17 cellular contexts compared by ENCODE assay signal in the genomic region with DNA sequence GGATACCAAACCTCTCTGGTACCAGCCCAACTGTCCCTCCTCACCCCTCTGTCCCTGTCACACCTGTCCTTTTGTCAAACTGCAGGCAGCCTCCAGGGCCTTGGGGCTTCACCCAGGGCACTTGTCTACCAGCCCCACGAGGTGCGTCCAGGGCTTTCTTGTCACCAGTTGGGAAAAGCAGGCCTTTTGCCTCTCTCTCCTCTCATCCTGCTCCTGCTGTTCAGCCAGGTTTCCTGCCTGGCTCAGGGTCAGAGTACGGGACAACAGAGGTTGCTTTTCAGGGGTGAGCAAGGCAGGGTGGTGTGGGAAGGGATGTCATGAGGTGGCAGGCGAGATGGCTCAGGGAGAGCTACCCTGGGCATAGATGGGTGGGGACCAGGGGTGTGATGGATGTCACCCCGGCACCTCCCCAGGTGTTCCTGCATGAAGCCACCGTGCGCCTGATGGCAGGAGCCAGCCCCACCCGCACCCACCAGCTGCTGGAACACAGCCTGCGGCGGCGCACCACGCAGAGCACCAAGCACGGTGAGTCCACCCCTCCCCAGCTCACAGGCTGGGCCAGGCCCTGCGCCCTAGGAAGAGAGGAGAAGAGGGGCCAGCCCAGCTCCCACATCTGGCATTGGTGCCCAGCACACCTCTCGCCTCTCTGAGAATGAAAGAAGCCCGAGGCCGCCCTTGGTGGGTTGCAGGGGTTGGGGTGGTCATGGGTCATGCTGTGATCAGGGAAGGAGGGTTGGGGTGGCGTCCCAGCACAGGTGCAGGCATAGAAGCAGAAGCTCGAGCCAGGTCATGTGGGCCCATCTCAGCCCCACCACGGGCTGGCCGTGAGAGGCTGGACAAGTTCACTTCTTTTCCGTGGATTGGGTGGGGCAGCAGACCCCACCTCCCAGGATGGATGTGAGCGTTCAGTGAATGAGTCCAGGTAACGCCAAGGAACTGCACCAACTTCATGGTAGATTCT. TPM values are rescaled to one million over a fixed set of nuclear protein-coding genes. Genes with fewer than 3 reads are reported as not detected.
DNase-seq lines count a peak whose midpoint lies in the region; ATAC-seq lines count a peak whose summit lies in the region.
"Had no signal": no experiment of that assay in that cellular context is flagged by ENCODE, and none has a peak within 500 bp of the region (broad histone marks: within the 10 kb centered on the region; RNA-seq: fewer than 3 reads in every experiment).

No MANE protein-coding gene starts in this region.

- peak overlapping the region; percentile 30 for H3K27ac ChIP-seq in substantia nigra (ENCODE audit: low read depth, low read length, poor library complexity, severe bottlenecking)
- H3K27ac ChIP-seq: Peyer's patch had no signal

- ATAC-seq in stimulated activated naive CD8-positive, alpha-beta T cell treated with anti-CD3 and anti-CD28 coated beads, Interleukin-15, amount 100 ng/mL, for 72 hours, result peak; percentile 7
- ATAC-seq in stimulated activated naive CD8-positive, alpha-beta T cell treated with anti-CD3 and anti-CD28 coated beads, Interleukin-15, Interleukin-2, amounts not matched to agents 100 U/mL and 50 U/mL, for 24 hours, result no peak
- no peak for ATAC-seq in memory B cell (ENCODE audit: low read depth)
- no peak for ATAC-seq in GM18867 (IDR thresholded peaks at IDR 0.05; ENCODE audit: unreplicated experiment)
- no peak for ATAC-seq in GM19463 (IDR thresholded peaks at IDR 0.05; ENCODE audit: unreplicated experiment)

- H3K27ac Mint-ChIP-seq in stimulated activated naive CD8-positive, alpha-beta T cell treated with anti-CD3 and anti-CD28 coated beads, Interleukin-15, amount 100 ng/mL, for 72 hours, result peak overlapping the region; percentile 2 to 71
- peak overlapping the region; percentile 35 to 80 (median 75) for H3K27ac Mint-ChIP-seq in IgD-negative memory B cell
- peak overlapping the region; percentile 14 for H3K27ac Mint-ChIP-seq in memory B cell

- DNase-seq in stimulated activated naive CD8-positive, alpha-beta T cell treated with anti-CD3 and anti-CD28 coated beads, Interleukin-15, amount 100 ng/mL, for 72 hours, result no peak
- no peak for DNase-seq in stimulated activated naive CD8-positive, alpha-beta T cell treated with anti-CD3 and anti-CD28 coated beads, Interleukin-15, Interleukin-2, amounts not matched to agents 100 U/mL and 50 U/mL, for 24 hours
- peak in 1 of 2 donors; percentile 19 for DNase-seq in memory B cell (ENCODE audit: low spot score in 2 of 2)
- peak in 1 of 49 donors; percentile 71 for DNase-seq in substantia nigra (lab: John Stamatoyannopoulos, UW)
- DNase-seq in NOMO-1 treated with DMSO at 0.1 percent for 48 hours (lab: John Stamatoyannopoulos, UW; ENCODE audit: unreplicated experiment), result no peak
- DNase-seq: ACHN; CD4-positive, alpha-beta T cell; Karpas-422; MG63; NCI-H1092 treated with DMSO at 0.1 percent for 48 hours; NCI-H226; NCI-H524 treated with DMSO at 0.1 percent for 48 hours; Peyer's patch; SHP77 treated with DMSO at 0.1 percent for 48 hours had no signal

- H3K27me3 Mint-ChIP-seq in stimulated activated naive CD8-positive, alpha-beta T cell treated with anti-CD3 and anti-CD28 coated beads, Interleukin-15, amount 100 ng/mL, for 72 hours, result peaks cover 9% of the 10 kb centered on the region
- H3K27me3 Mint-ChIP-seq in IgD-negative memory B cell (peaks cover 1% of the 10 kb centered on the region), memory B cell (no peaks in the 10 kb centered on the region)

- H3K4me1 Mint-ChIP-seq in stimulated activated naive CD8-positive, alpha-beta T cell treated with anti-CD3 and anti-CD28 coated beads, Interleukin-15, amount 100 ng/mL, for 72 hours, result peaks cover 26% of the 10 kb centered on the region
- peaks cover 9 to 14% (median 14%) of the 10 kb centered on the region in 3 donors for H3K4me1 Mint-ChIP-seq in IgD-negative memory B cell
- peaks cover 15% of the 10 kb centered on the region for H3K4me1 Mint-ChIP-seq in memory B cell

- peaks cover 6% of the 10 kb centered on the region for H3K36me3 Mint-ChIP-seq in IgD-negative memory B cell
- peaks cover 12% of the 10 kb centered on the region for H3K36me3 Mint-ChIP-seq in memory B cell

- H3K9me3 Mint-ChIP-seq in stimulated activated naive CD8-positive, alpha-beta T cell treated with anti-CD3 and anti-CD28 coated beads, Interleukin-15, amount 100 ng/mL, for 72 hours, result no peaks in the 10 kb centered on the region
- no peaks in the 10 kb centered on the region for H3K9me3 Mint-ChIP-seq in IgD-negative memory B cell
- H3K9me3 Mint-ChIP-seq in memory B cell, result no peaks in the 10 kb centered on the region
- H3K9me3 Mint-ChIP-seq: CD4-positive, alpha-beta T cell had no signal

- H3K4me3 Mint-ChIP-seq in stimulated activated naive CD8-positive, alpha-beta T cell treated with anti-CD3 and anti-CD28 coated beads, Interleukin-15, amount 100 ng/mL, for 72 hours, result no peak overlapping the region
- H3K4me3 Mint-ChIP-seq in IgD-negative memory B cell (no peak overlapping the region), memory B cell (no peak overlapping the region)
- H3K4me3 Mint-ChIP-seq: CD4-positive, alpha-beta T cell had no signal

RNA-seq across cellular contexts. Expression of a gene that starts 10.1 kb away (rescaled TPM):
- polyA plus RNA-seq in IgD-negative memory B cell, result 1.7 TPM

RNA-seq across cellular contexts. Expression of a gene that starts 21.9 kb away (rescaled TPM):
- 80.6 TPM for polyA plus RNA-seq in IgD-negative memory B cell

RNA-seq across cellular contexts. Expression of a gene that starts 42.2 kb away (rescaled TPM):
- 28.7 TPM for polyA plus RNA-seq in IgD-negative memory B cell

Comparison
In these comparisons a context has a peak if more than half of its experiments do, and no peak if none do; other contexts are left out.
1. H3K27ac Mint-ChIP-seq: peak in every context shown above with its lines; median percentile 75 in IgD-negative memory B cell; 36 in stimulated activated naive CD8-positive, alpha-beta T cell treated with anti-CD3 and anti-CD28 coated beads, Interleukin-15, amount 100 ng/mL, for 72 hours; 14 in memory B cell.